In genomic region chr3:192229866-192230265, GRCh38 we compare ENCODE assay signal across 25 cellular contexts.
DNase-seq lines count a peak whose midpoint lies in the region; ATAC-seq, FAIRE-seq and TF ChIP-seq lines count a peak whose summit lies in the region.
"Had no signal": no experiment of that assay in that cellular context is flagged by ENCODE, and none has a peak within 500 bp of the region (broad histone marks: within the 10 kb centered on the region; RNA-seq: fewer than 3 reads in every experiment).

No MANE protein-coding gene starts in this region.

- H3K27ac ChIP-seq in mammary epithelial cell (ENCODE audit: insufficient read depth, low read depth, low read length) (no peak overlapping the region), astrocyte (ENCODE audit: low read depth, low read length) (no peak overlapping the region), small intestine (ENCODE audit: low read depth in 1 of 2, low read length in 1 of 2) (no peak overlapping the region)
- H3K27ac ChIP-seq: 22Rv1, HL-60, SJCRH30 had no signal

- H3K4me2 ChIP-seq in mammary epithelial cell (ENCODE audit: insufficient read depth, low read depth, low read length) = no peak overlapping the region
- no peak overlapping the region for H3K4me2 ChIP-seq in astrocyte (ENCODE audit: low read length)

- H4K20me1 ChIP-seq in mammary epithelial cell (ENCODE audit: insufficient read depth, low read length) (no peaks in the 10 kb centered on the region), astrocyte (ENCODE audit: insufficient read depth, low read length) (no peaks in the 10 kb centered on the region)

- no peak for ATAC-seq in GM21447 (IDR thresholded peaks at IDR 0.05; ENCODE audit: unreplicated experiment)
- ATAC-seq: CD8-positive, alpha-beta T cell; Panc1 had no signal

- POLR2A ChIA-PET in MCF 10A (lab: Yijun Ruan, JAX) = no interaction called here

- in situ Hi-C loops in mammary epithelial cell (cut with MboI; ENCODE audit: low sequenced_read_pairs in 2 of 2) = no loop called here

- BruUV-seq in MCF 10A (replicated peaks; lab: Mats Ljungman, UMichigan) (no TSS peak), mammary epithelial cell (replicated peaks; lab: Mats Ljungman, UMichigan) (no TSS peak)

- H3K27me3 Mint-ChIP-seq in MCF 10A (ENCODE audit: insufficient read depth, unreplicated experiment) = peaks cover 31% of the 10 kb centered on the region
- no peaks in the 10 kb centered on the region for H3K27me3 Mint-ChIP-seq in astrocyte (ENCODE audit: low read depth, unreplicated experiment)
- H3K27me3 Mint-ChIP-seq in glutamatergic neuron (ENCODE audit: unreplicated experiment) = no peaks in the 10 kb centered on the region

- 78% methylated on average over 2 of the region's 2 CpGs for WGBS in mammary epithelial cell (ENCODE audit: low coverage, missing lambda C conversion rate)
- 85 to 90% (median 86%) methylated on average over 2 of the region's 2 CpGs for WGBS in small intestine, 3 donors

- no peak overlapping the region for H3K4me3 Mint-ChIP-seq in MCF 10A (ENCODE audit: unreplicated experiment)
- no peak overlapping the region for H3K4me3 Mint-ChIP-seq in astrocyte (ENCODE audit: unreplicated experiment)
- no peak overlapping the region for H3K4me3 Mint-ChIP-seq in glutamatergic neuron (ENCODE audit: unreplicated experiment)
- H3K4me3 Mint-ChIP-seq: CD8-positive, alpha-beta T cell; H9; HFFc6 had no signal

- no peak for FAIRE-seq in astrocyte (lab: Jason Lieb, UNC)
- FAIRE-seq in small intestine (lab: Jason Lieb, UNC) = no peak

- no peak for TF ChIP-seq CTCF in MCF 10A (IDR thresholded peaks at IDR 0.05; ENCODE audit: unreplicated experiment)
- TF ChIP-seq CTCF in mammary epithelial cell (conservative IDR thresholded peaks at IDR 0.05 in 1 of 2, IDR thresholded peaks at IDR 0.05 in 1 of 2; ENCODE audit: extremely low read depth in 1 of 2, insufficient read depth in 1 of 2, low read depth in 1 of 2, low read length in 2 of 2) = no peak
- no peak for TF ChIP-seq CTCF in astrocyte (IDR thresholded peaks at IDR 0.05; ENCODE audit: insufficient read depth, low read depth, low read length)
- TF ChIP-seq CTCF in glutamatergic neuron (IDR thresholded peaks at IDR 0.05; ENCODE audit: partially characterized antibody, unreplicated experiment) = no peak

- H3K9me3 ChIP-seq in mammary epithelial cell (replicated peaks; ENCODE audit: insufficient read depth, low read length) = no peaks in the 10 kb centered on the region
- peaks cover 4% of the 10 kb centered on the region for H3K9me3 ChIP-seq in astrocyte (ENCODE audit: insufficient read depth, low read depth, low read length)
- H3K9me3 ChIP-seq in small intestine (ENCODE audit: control insufficient read depth, low read depth) = no peaks in the 10 kb centered on the region
- H3K9me3 ChIP-seq: SJCRH30 had no signal

- H3K4me1 ChIP-seq in mammary epithelial cell (ENCODE audit: insufficient read depth, low read length) (no peaks in the 10 kb centered on the region), astrocyte (ENCODE audit: insufficient read depth, low read length) (no peaks in the 10 kb centered on the region), small intestine (ENCODE audit: control insufficient read depth in 2 of 2, insufficient read depth in 1 of 2, low read depth in 1 of 2, low read length in 1 of 2) (no peaks in the 10 kb centered on the region)
- H3K4me1 ChIP-seq: SJCRH30 had no signal

- H3K9ac ChIP-seq in mammary epithelial cell (ENCODE audit: insufficient read depth, low read length) (no peak overlapping the region), astrocyte (ENCODE audit: low read length) (no peak overlapping the region)

- H3K27ac Mint-ChIP-seq in MCF 10A (ENCODE audit: low read depth, unreplicated experiment) (no peak overlapping the region), astrocyte (ENCODE audit: unreplicated experiment) (no peak overlapping the region), glutamatergic neuron (ENCODE audit: unreplicated experiment) (no peak overlapping the region)
- H3K27ac Mint-ChIP-seq: CD8-positive, alpha-beta T cell; H9; HFFc6 had no signal

- intact Hi-C loops in MCF 10A (cut with micrococcal nuclease) (no loop called here), mammary epithelial cell (cut with micrococcal nuclease) (no loop called here)

- no peaks in the 10 kb centered on the region for H3K79me2 ChIP-seq in mammary epithelial cell (ENCODE audit: insufficient read depth, low read length)
- H3K79me2 ChIP-seq in astrocyte (ENCODE audit: insufficient read depth, low read length) = no peaks in the 10 kb centered on the region

- no peak overlapping the region for H2AFZ ChIP-seq in mammary epithelial cell (ENCODE audit: low read depth, low read length)
- no peak overlapping the region for H2AFZ ChIP-seq in astrocyte (ENCODE audit: low read depth, low read length)

- H3K4me3 ChIP-seq in mammary epithelial cell (replicated peaks in 1 of 3; ENCODE audit: insufficient read depth in 1 of 3, low read depth in 2 of 3, low read length in 3 of 3) (no peak overlapping the region), astrocyte (ENCODE audit: insufficient read depth, low read depth, low read length) (no peak overlapping the region), small intestine (ENCODE audit: low read depth in 1 of 2, low read length in 2 of 2) (no peak overlapping the region)
- H3K4me3 ChIP-seq: SJCRH30 had no signal

- no peaks in the 10 kb centered on the region for H3K27me3 ChIP-seq in mammary epithelial cell (ENCODE audit: insufficient read depth, low read length)
- no peaks in the 10 kb centered on the region for H3K27me3 ChIP-seq in astrocyte (ENCODE audit: insufficient read depth, low read length)
- no peaks in the 10 kb centered on the region for H3K27me3 ChIP-seq in small intestine (ENCODE audit: control insufficient read depth in 2 of 2, insufficient read depth in 2 of 2, low read length in 2 of 2)
- H3K27me3 ChIP-seq: SJCRH30 had no signal

- H3K36me3 Mint-ChIP-seq in MCF 10A (ENCODE audit: insufficient read depth, unreplicated experiment) (no peaks in the 10 kb centered on the region), astrocyte (ENCODE audit: low read depth, unreplicated experiment) (no peaks in the 10 kb centered on the region), glutamatergic neuron (ENCODE audit: unreplicated experiment) (no peaks in the 10 kb centered on the region)
- H3K36me3 Mint-ChIP-seq: CD8-positive, alpha-beta T cell had no signal

- H3K4me1 Mint-ChIP-seq in MCF 10A (ENCODE audit: insufficient read depth, unreplicated experiment) (no peaks in the 10 kb centered on the region), astrocyte (ENCODE audit: low read depth, unreplicated experiment) (peaks cover 12% of the 10 kb centered on the region), glutamatergic neuron (ENCODE audit: low read depth, unreplicated experiment) (no peaks in the 10 kb centered on the region)

- H3K9me3 Mint-ChIP-seq in MCF 10A (ENCODE audit: unreplicated experiment) (no peaks in the 10 kb centered on the region), astrocyte (ENCODE audit: unreplicated experiment) (no peaks in the 10 kb centered on the region), glutamatergic neuron (ENCODE audit: unreplicated experiment) (no peaks in the 10 kb centered on the region)
- H3K9me3 Mint-ChIP-seq: H9 had no signal

- dilution Hi-C loops in mammary epithelial cell (cut with HindIII; ENCODE audit: low sequenced_read_pairs) = no loop called here

- CTCF ChIA-PET in MCF 10A (lab: Yijun Ruan, JAX) = interaction anchor here (0.8 to 1.2 kb wide), 2 partner anchors 8 to 27 kb away, joined by 3 to 4 read pairs; no protein-coding TSS in a partner anchor
- CTCF ChIA-PET in mammary epithelial cell (lab: Charles Lee; ENCODE audit: low non-redundant PET) = no interaction called here

- DNase-seq in MCF 10A (ENCODE audit: unreplicated experiment) = peak; percentile 22
- no peak for DNase-seq in mammary epithelial cell
- peak; percentile 35 for DNase-seq in astrocyte (ENCODE audit: low read depth)
- DNase-seq in iris pigment epithelial cell (ENCODE audit: low read depth) = peak; percentile 50
- no peak for DNase-seq in small intestine
- DNase-seq in glutamatergic neuron = no peak
- no peak for DNase-seq in GM19240 (ENCODE audit: insufficient read length, low spot score)
- DNase-seq: AML-193; C1 segment of cervical spinal cord; CD8-positive, alpha-beta T cell; DMS153; H9; HFFc6; Karpas-422; NCI-H1417; NCI-H1694 treated with DMSO at 0.1 percent for 48 hours; NCI-H2081 treated with DMSO at 0.1 percent for 48 hours; NCI-H2171 treated with DMSO at 0.1 percent for 48 hours; NCI-H524 treated with DMSO at 0.1 percent for 48 hours; NCI-H82; SJCRH30 had no signal

- no peaks in the 10 kb centered on the region for H3K36me3 ChIP-seq in mammary epithelial cell (ENCODE audit: insufficient read depth, low read length)
- H3K36me3 ChIP-seq in astrocyte (ENCODE audit: insufficient read depth, low read length) = no peaks in the 10 kb centered on the region
- H3K36me3 ChIP-seq in small intestine (ENCODE audit: control insufficient read depth in 2 of 2, insufficient read depth in 2 of 2, low read length in 2 of 2) = no peaks in the 10 kb centered on the region
- H3K36me3 ChIP-seq: SJCRH30 had no signal

Comparison
In these comparisons a context has a peak if more than half of its experiments do, and no peak if none do; other contexts are left out.
1. DNase-seq: peak in MCF 10A (single experiment), astrocyte (single experiment) and iris pigment epithelial cell (single experiment); none in mammary epithelial cell (single experiment), small intestine (single experiment), glutamatergic neuron (single experiment) and GM19240 (single experiment).